Comparison of ENCODE assay signal across 8 cellular contexts in genomic region chr7:5822742-5823503, GRCh38. TPM values are rescaled to one million over a fixed set of nuclear protein-coding genes. Genes with fewer than 3 reads are reported as not detected.
DNase-seq lines count a peak whose midpoint lies in the region; ATAC-seq and TF ChIP-seq lines count a peak whose summit lies in the region.

No MANE protein-coding gene starts in this region.

- H3K36me3 ChIP-seq in liver (ENCODE audit: control insufficient read depth in 4 of 4, insufficient read depth in 3 of 4, low read depth in 1 of 4, low read length in 3 of 4) = no peaks in the 10 kb centered on the region

- TF ChIP-seq RAD21 in liver (IDR thresholded peaks at IDR 0.05) = no peak

- peak overlapping the region; percentile 60 to 69 for H3K27ac ChIP-seq in liver (ENCODE audit: low read depth in 1 of 2, low read length in 2 of 2)

- TF ChIP-seq CTCF in liver (IDR thresholded peaks at IDR 0.05; ENCODE audit: low read depth, low read length, missing input control) = peak; percentile 54

- peak overlapping the region; percentile 71 to 79 (median 76) for H3K4me3 ChIP-seq in liver (ENCODE audit: low read depth in 1 of 3, low read length in 3 of 3)

- DNase-seq in CD1c-positive myeloid dendritic cell (ENCODE audit: extremely low spot score) (peak; percentile 97), NCI-H69 (lab: John Stamatoyannopoulos, UW) (peak; percentile 97), dermis microvascular lymphatic vessel endothelial cell (ENCODE audit: low read depth in 2 of 2) (peak; percentile 83 to 92)
- peak; percentile 85 to 95 for DNase-seq in activated CD4-positive, alpha-beta T cell treated with anti-CD3 and anti-CD28 coated beads, Interleukin-2, amount 50 U/mL, for 24 hours (ENCODE audit: low read depth in 1 of 2, low spot score in 1 of 2)
- peak; percentile 94 for DNase-seq in stimulated activated CD4-positive, alpha-beta T cell treated with anti-CD3 and anti-CD28 coated beads, Interleukin-4, amount 100 ng/mL, for 1 hour

- ATAC-seq in GM19372 (IDR thresholded peaks at IDR 0.05; ENCODE audit: low read depth, unreplicated experiment) (peak; percentile 100), HG03521 (IDR thresholded peaks at IDR 0.05; ENCODE audit: unreplicated experiment) (peak; percentile 100)

- H3K27me3 ChIP-seq in liver (ENCODE audit: control insufficient read depth in 4 of 4, insufficient read depth in 4 of 4, low read length in 3 of 4) = no peaks in the 10 kb centered on the region

- H3K9ac ChIP-seq in liver (ENCODE audit: low read depth in 1 of 2, low read length in 2 of 2) = peak overlapping the region; percentile 45 to 67

- peaks cover 1 to 9% (median 6%) of the 10 kb centered on the region in 4 donors for H3K4me1 ChIP-seq in liver (ENCODE audit: control insufficient read depth in 4 of 4, insufficient read depth in 4 of 4, low read length in 3 of 4)

- WGBS in liver = 1% methylated on average over 39 of the region's 39 CpGs

- H3K9me3 ChIP-seq in liver (ENCODE audit: control insufficient read depth in 4 of 4, low read length in 3 of 4) = no peaks in the 10 kb centered on the region

TF ChIP-seq in liver, 16 proteins besides CTCF, POLR2A, EP300 and RAD21:
- TF ChIP-seq FOXA2 (IDR thresholded peaks at IDR 0.05) (no peak), JUND (IDR thresholded peaks at IDR 0.05) (peak in 1 of 2 donors; percentile 35), FOXA1 (IDR thresholded peaks at IDR 0.05) (no peak), HNF4A (conservative IDR thresholded peaks at IDR 0.05) (peak; percentile 18 to 22), GABPA (IDR thresholded peaks at IDR 0.05 in 1 of 2, conservative IDR thresholded peaks at IDR 0.05 in 1 of 2) (peak; percentile 53 to 91), YY1 (IDR thresholded peaks at IDR 0.05) (peak; percentile 98), TAF1 (conservative IDR thresholded peaks at IDR 0.05) (no peak), REST (IDR thresholded peaks at IDR 0.05) (peak; percentile 24), HNF4G (IDR thresholded peaks at IDR 0.05) (no peak), SP1 (IDR thresholded peaks at IDR 0.05) (peak; percentile 65), NR2F2 (IDR thresholded peaks at IDR 0.05) (no peak), EGR1 (IDR thresholded peaks at IDR 0.05; ENCODE audit: low read depth in 2 of 2) (peak in 1 of 2 donors; percentile 35), RXRA (IDR thresholded peaks at IDR 0.05) (peak; percentile 85 to 86)
- TF ChIP-seq, protein P1, sequence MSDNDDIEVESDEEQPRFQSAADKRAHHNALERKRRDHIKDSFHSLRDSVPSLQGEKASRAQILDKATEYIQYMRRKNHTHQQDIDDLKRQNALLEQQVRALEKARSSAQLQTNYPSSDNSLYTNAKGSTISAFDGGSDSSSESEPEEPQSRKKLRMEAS (IDR thresholded peaks at IDR 0.05) = peak; percentile 94

RNA-seq across cellular contexts. Expression of gene RNF216, which starts 41.5 kb away (rescaled TPM):
- total RNA-seq in dermis microvascular lymphatic vessel endothelial cell (20.9 and 31.6 TPM in 2 replicates), liver (10 to 100 TPM; 12.1 to 19.4 TPM)
- 1 to 10 TPM; 6.4 to 7.1 TPM for polyA plus RNA-seq in liver

RNA-seq across cellular contexts. Expression of gene OCM, which starts 57.7 kb away (rescaled TPM):
- total RNA-seq in dermis microvascular lymphatic vessel endothelial cell (not detected in 2 replicates), liver (not detected)
- polyA plus RNA-seq in liver = not detected

Comparison
In these comparisons a context has a peak if more than half of its experiments do, and no peak if none do; other contexts are left out.
1. Peak in every context shown above with its lines: DNase-seq, ATAC-seq, H3K4me3 ChIP-seq and H3K27ac ChIP-seq.